15 cellular contexts compared by ENCODE assay signal in the genomic region with DNA sequence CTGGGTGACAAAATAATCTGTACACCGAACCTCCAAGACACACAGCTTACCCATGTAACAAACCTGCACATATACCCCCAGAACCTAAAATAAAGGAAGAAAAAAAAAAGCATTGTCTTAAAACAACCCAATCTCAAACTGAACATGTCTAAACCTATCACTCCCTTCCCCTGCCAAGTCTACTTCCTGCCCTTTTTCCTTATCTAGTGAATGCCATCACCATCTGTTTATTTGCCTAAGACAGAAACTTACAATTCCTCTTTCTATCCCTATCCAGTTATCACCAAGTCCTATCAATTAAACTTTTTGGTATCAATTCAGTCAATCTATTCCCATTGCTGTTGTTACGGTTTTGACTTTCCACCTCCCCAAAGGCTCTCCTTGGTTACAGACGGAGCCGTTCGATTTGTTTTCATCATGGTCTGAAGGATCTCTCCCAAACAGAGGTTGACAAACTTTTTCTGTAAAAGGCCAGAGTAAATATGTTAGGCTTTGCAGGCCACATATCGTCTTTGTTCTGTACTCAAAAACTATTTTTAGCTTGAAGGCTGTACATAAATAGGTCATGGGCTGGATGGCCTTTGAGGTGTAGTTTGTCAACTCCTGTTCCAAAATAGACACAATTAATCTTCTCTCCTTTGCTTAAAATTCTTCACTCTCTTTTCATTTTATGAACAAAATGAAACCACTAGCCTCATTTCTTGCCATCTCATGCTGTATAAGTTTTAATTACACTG. TPM values are rescaled to one million over a fixed set of nuclear protein-coding genes. Genes with fewer than 3 reads are reported as not detected.
DNase-seq lines count a peak whose midpoint lies in the region; ATAC-seq, FAIRE-seq and TF ChIP-seq lines count a peak whose summit lies in the region.
"Had no signal": no experiment of that assay in that cellular context is flagged by ENCODE, and none has a peak within 500 bp of the region (broad histone marks: within the 10 kb centered on the region; RNA-seq: fewer than 3 reads in every experiment).

No MANE protein-coding gene starts in this region.

- H2AFZ ChIP-seq in IMR-90 (replicated peaks; ENCODE audit: low read length, poor library complexity): no peak overlapping the region
- H2AFZ ChIP-seq in astrocyte (ENCODE audit: low read depth, low read length): no peak overlapping the region
- H2AFZ ChIP-seq in keratinocyte (ENCODE audit: control insufficient read depth, low read length): no peak overlapping the region

- H3K79me1 ChIP-seq in IMR-90 (ENCODE audit: low read depth in 1 of 2, low read length in 2 of 2): peaks cover 15 to 34% of the 10 kb centered on the region in 2 experiments

- no CpG with 5 or more reads among the region's 6 CpGs for WGBS in IMR-90 (ENCODE audit: extremely low coverage in 2 of 2, insufficient read length in 1 of 2), 2 experiments

- no peak overlapping the region for H2BK20ac ChIP-seq in IMR-90 (ENCODE audit: low read depth, low read length)

- H2BK5ac ChIP-seq in IMR-90 (ENCODE audit: low read depth, low read length, poor library complexity, severe bottlenecking): peak overlapping the region; percentile 63

- peak overlapping the region; percentile 62 for H3K27ac Mint-ChIP-seq in CD8-positive, alpha-beta T cell
- no peak overlapping the region for H3K27ac Mint-ChIP-seq in astrocyte (ENCODE audit: unreplicated experiment)

- H3K36me3 ChIP-seq in CD8-positive, alpha-beta T cell (ENCODE audit: insufficient read depth, low read length): peaks cover 38% of the 10 kb centered on the region
- H3K36me3 ChIP-seq in IMR-90 (ENCODE audit: control insufficient read depth, insufficient read depth, low read length) (peaks cover 38% of the 10 kb centered on the region), astrocyte (ENCODE audit: insufficient read depth, low read length) (peaks cover 47% of the 10 kb centered on the region), keratinocyte (ENCODE audit: control insufficient read depth in 2 of 2, extremely low read depth in 1 of 2, insufficient read depth in 2 of 2, low read length in 2 of 2) (peaks cover 19 to 36% of the 10 kb centered on the region in 2 experiments), BE2C (peaks cover 68% of the 10 kb centered on the region)

- H3K27me3 Mint-ChIP-seq in CD8-positive, alpha-beta T cell (ENCODE audit: low read depth): no peaks in the 10 kb centered on the region
- no peaks in the 10 kb centered on the region for H3K27me3 Mint-ChIP-seq in astrocyte (ENCODE audit: low read depth, unreplicated experiment)
- H3K27me3 Mint-ChIP-seq: T-cell had no signal

- H3K4me3 Mint-ChIP-seq in CD8-positive, alpha-beta T cell: no peak overlapping the region
- no peak overlapping the region for H3K4me3 Mint-ChIP-seq in astrocyte (ENCODE audit: unreplicated experiment)

- H3K4me2 ChIP-seq in IMR-90 (ENCODE audit: low read depth, low read length) (no peak overlapping the region), astrocyte (ENCODE audit: low read length) (no peak overlapping the region), keratinocyte (ENCODE audit: control insufficient read depth, extremely low read depth, insufficient read depth, low read depth, low read length) (peak overlapping the region; percentile 55)

- no peak overlapping the region for H3K18ac ChIP-seq in IMR-90 (ENCODE audit: low read depth, low read length)

- H3K4me1 ChIP-seq in CD8-positive, alpha-beta T cell (ENCODE audit: insufficient read depth, low read length): no peaks in the 10 kb centered on the region
- H3K4me1 ChIP-seq in IMR-90 (ENCODE audit: control insufficient read depth, insufficient read depth, low read length) (peaks cover 3% of the 10 kb centered on the region), astrocyte (ENCODE audit: insufficient read depth, low read length) (no peaks in the 10 kb centered on the region), keratinocyte (ENCODE audit: control insufficient read depth, extremely low read depth, insufficient read depth, low read length) (peaks cover 13% of the 10 kb centered on the region), BE2C (no peaks in the 10 kb centered on the region)

- H3K9me3 Mint-ChIP-seq in CD8-positive, alpha-beta T cell: no peaks in the 10 kb centered on the region
- H3K9me3 Mint-ChIP-seq in astrocyte (ENCODE audit: unreplicated experiment): no peaks in the 10 kb centered on the region
- H3K9me3 Mint-ChIP-seq: T-cell had no signal

- BruUV-seq in IMR-90 (replicated peaks; lab: Mats Ljungman, UMichigan): no TSS peak

- no peak overlapping the region for H2BK15ac ChIP-seq in IMR-90 (ENCODE audit: low read depth, low read length)

- no peak for TF ChIP-seq CTCF in CD8-positive, alpha-beta T cell (IDR thresholded peaks at IDR 0.05)
- TF ChIP-seq CTCF in IMR-90 (conservative IDR thresholded peaks at IDR 0.05; ENCODE audit: low read depth, low read length): no peak
- TF ChIP-seq CTCF in astrocyte (IDR thresholded peaks at IDR 0.05; ENCODE audit: insufficient read depth, low read depth, low read length): no peak
- TF ChIP-seq CTCF in keratinocyte (optimal IDR thresholded peaks at IDR 0.05 in 1 of 3, IDR thresholded peaks at IDR 0.05 in 1 of 3, conservative IDR thresholded peaks at IDR 0.05 in 1 of 3; ENCODE audit: extremely low read depth in 1 of 3, insufficient read depth in 2 of 3, low read length in 3 of 3): no peak
- no peak for TF ChIP-seq CTCF in BE2C (IDR thresholded peaks at IDR 0.05; ENCODE audit: low read depth, low read length)

- intact Hi-C loops in CD8-positive, alpha-beta T cell (cut with DNase I, micrococcal nuclease): no loop called here
- intact Hi-C loops in IMR-90 (cut with micrococcal nuclease): no loop called here

- no peak overlapping the region; a peak in 1 of 4 replicates for H4K8ac ChIP-seq in IMR-90 (ENCODE audit: low read depth in 2 of 2, low read length in 2 of 2)

- CTCF ChIA-PET in CD8-positive, alpha-beta T cell (lab: Charles Lee): no interaction called here
- CTCF ChIA-PET in IMR-90 (lab: Yijun Ruan, JAX): no interaction called here

- H3K9ac ChIP-seq in IMR-90 (ENCODE audit: low read depth, low read length) (no peak overlapping the region), astrocyte (ENCODE audit: low read length) (no peak overlapping the region), keratinocyte (ENCODE audit: control insufficient read depth, extremely low read depth, insufficient read depth, low read length) (no peak overlapping the region)

- dilution Hi-C loops in IMR-90 (cut with HindIII; ENCODE audit: low sequenced_read_pairs, unreplicated experiment) (no loop called here), keratinocyte (cut with MboI; ENCODE audit: extremely low pct_ligation_motif_present, low sequenced_read_pairs) (no loop called here)

- DNase-seq in CD8-positive, alpha-beta T cell: no peak
- DNase-seq in IMR-90 (no peak), astrocyte (ENCODE audit: low read depth) (peak; percentile 27), keratinocyte (ENCODE audit: low read depth, low spot score) (no peak), BE2C (no peak), NCI-H748 (lab: John Stamatoyannopoulos, UW; ENCODE audit: unreplicated experiment) (no peak), urothelium cell line (ENCODE audit: low spot score) (no peak)
- DNase-seq: central memory CD4-positive, alpha-beta T cell; foreskin melanocyte; kidney glomerular epithelial cell; NCI-H1930; stimulated activated naive CD4-positive, alpha-beta T cell treated with Interleukin-2 at 50 U/mL for 16 hours; T-cell had no signal

- in situ Hi-C loops in IMR-90 (cut with MboI; ENCODE audit: low sequenced_read_pairs): no loop called here

- H3K79me2 ChIP-seq in astrocyte (ENCODE audit: insufficient read depth, low read length) (peaks cover 22% of the 10 kb centered on the region), keratinocyte (ENCODE audit: control insufficient read depth, insufficient read depth, low read length) (peaks cover 13% of the 10 kb centered on the region)

- no peaks in the 10 kb centered on the region; the same call in 1 of the 2 replicates for H4K20me1 ChIP-seq in IMR-90 (ENCODE audit: insufficient read depth, low read length)
- peaks cover 12% of the 10 kb centered on the region for H4K20me1 ChIP-seq in astrocyte (ENCODE audit: insufficient read depth, low read length)
- H4K20me1 ChIP-seq in keratinocyte (ENCODE audit: control insufficient read depth, extremely low read depth, insufficient read depth, low read length): no peaks in the 10 kb centered on the region

- H3K9me3 ChIP-seq in CD8-positive, alpha-beta T cell (ENCODE audit: low read length): no peaks in the 10 kb centered on the region
- no peaks in the 10 kb centered on the region for H3K9me3 ChIP-seq in IMR-90 (ENCODE audit: control insufficient read depth, insufficient read depth, low read length)
- no peaks in the 10 kb centered on the region for H3K9me3 ChIP-seq in astrocyte (ENCODE audit: insufficient read depth, low read depth, low read length)
- no peaks in the 10 kb centered on the region for H3K9me3 ChIP-seq in keratinocyte (ENCODE audit: control insufficient read depth, low read depth, low read length)
- H3K9me3 ChIP-seq in BE2C: no peaks in the 10 kb centered on the region
- H3K9me3 ChIP-seq: neutrophil had no signal

- H3K9me1 ChIP-seq in IMR-90 (ENCODE audit: insufficient read depth, low read length) (0 out of 2 replicates have a peak, but pooled peaks cover 6% of the 10 kb centered on the region), keratinocyte (ENCODE audit: control insufficient read depth, extremely low read depth, insufficient read depth, low read length) (peaks cover 3% of the 10 kb centered on the region)

- no peaks in the 10 kb centered on the region for H3K27me3 ChIP-seq in CD8-positive, alpha-beta T cell (ENCODE audit: insufficient read depth, low read length)
- H3K27me3 ChIP-seq in IMR-90 (ENCODE audit: control insufficient read depth, insufficient read depth, low read length) (no peaks in the 10 kb centered on the region), astrocyte (ENCODE audit: insufficient read depth, low read length) (no peaks in the 10 kb centered on the region), keratinocyte (ENCODE audit: control insufficient read depth, extremely low read depth, insufficient read depth, low read length) (no peaks in the 10 kb centered on the region), BE2C (no peaks in the 10 kb centered on the region)
- H3K27me3 ChIP-seq: neutrophil had no signal

- H2AK9ac ChIP-seq in IMR-90 (replicated peaks; ENCODE audit: low read depth, low read length, poor library complexity): no peak overlapping the region

- H2AK5ac ChIP-seq in IMR-90 (ENCODE audit: low read depth, low read length): no peak overlapping the region

- no peak overlapping the region for H3K14ac ChIP-seq in IMR-90 (replicated peaks; ENCODE audit: low read depth, low read length)

- no peak overlapping the region for H4K5ac ChIP-seq in IMR-90 (ENCODE audit: low read depth, low read length)

- H3K4me1 Mint-ChIP-seq in CD8-positive, alpha-beta T cell (ENCODE audit: low read depth): peaks cover 30% of the 10 kb centered on the region
- H3K4me1 Mint-ChIP-seq in astrocyte (ENCODE audit: low read depth, unreplicated experiment): peaks cover 7% of the 10 kb centered on the region

- ATAC-seq in CD8-positive, alpha-beta T cell: no peak
- ATAC-seq in IMR-90 (ENCODE audit: low read depth): peak; percentile 35
- ATAC-seq in HG03039 (IDR thresholded peaks at IDR 0.05; ENCODE audit: unreplicated experiment): no peak
- ATAC-seq: T-cell had no signal

- no peak overlapping the region for H4K91ac ChIP-seq in IMR-90 (ENCODE audit: insufficient read depth, low read depth, low read length)

- H3K56ac ChIP-seq in IMR-90 (ENCODE audit: extremely low read depth, insufficient read depth, low read length): no peak overlapping the region

- FAIRE-seq in astrocyte (lab: Jason Lieb, UNC): no peak
- FAIRE-seq in keratinocyte (lab: Jason Lieb, UNC): peak; percentile 83
- FAIRE-seq in urothelium cell line (lab: Jason Lieb, UNC): no peak

- no peak for TF ChIP-seq POLR2A in IMR-90 (IDR thresholded peaks at IDR 0.05; ENCODE audit: low read depth, low read length)

- H3K27ac ChIP-seq in CD8-positive, alpha-beta T cell (ENCODE audit: low read depth, low read length): no peak overlapping the region
- no peak overlapping the region for H3K27ac ChIP-seq in IMR-90 (ENCODE audit: insufficient read depth, low read length)
- no peak overlapping the region for H3K27ac ChIP-seq in astrocyte (ENCODE audit: low read depth, low read length)
- H3K27ac ChIP-seq in keratinocyte (ENCODE audit: control insufficient read depth, insufficient read depth, low read length): peak overlapping the region; percentile 59
- H3K27ac ChIP-seq: neutrophil had no signal

- POLR2A ChIA-PET in CD8-positive, alpha-beta T cell (lab: Charles Lee): no interaction called here
- POLR2A ChIA-PET in IMR-90 (lab: Charles Lee; ENCODE audit: unreplicated experiment): no interaction called here

- TF ChIP-seq RAD21 in IMR-90 (IDR thresholded peaks at IDR 0.05; ENCODE audit: low read length): no peak

- no peak overlapping the region for H3K4me3 ChIP-seq in CD8-positive, alpha-beta T cell (ENCODE audit: low read depth, low read length)
- H3K4me3 ChIP-seq in IMR-90 (ENCODE audit: insufficient read depth, low read depth, low read length) (no peak overlapping the region), astrocyte (ENCODE audit: insufficient read depth, low read depth, low read length) (no peak overlapping the region), keratinocyte (ENCODE audit: control insufficient read depth in 2 of 3, extremely low read depth in 1 of 3, insufficient read depth in 2 of 3, low read depth in 1 of 3, low read length in 3 of 3) (peak overlapping the region in 2 of 3 experiments; percentile 6 to 50), BE2C (ENCODE audit: low read depth, low read length) (no peak overlapping the region)

- H3K36me3 Mint-ChIP-seq in CD8-positive, alpha-beta T cell: peaks cover 84% of the 10 kb centered on the region
- H3K36me3 Mint-ChIP-seq in astrocyte (ENCODE audit: low read depth, unreplicated experiment): peaks cover 29% of the 10 kb centered on the region

- no peak overlapping the region for H2BK120ac ChIP-seq in IMR-90 (ENCODE audit: low read depth, low read length)

- H3K4ac ChIP-seq in IMR-90 (ENCODE audit: low read depth, low read length): no peak overlapping the region

- H3K23ac ChIP-seq in IMR-90 (ENCODE audit: low read depth, low read length): no peak overlapping the region

RNA-seq across cellular contexts. Expression of gene NOL8, which starts 12.1 kb away (rescaled TPM):
- total RNA-seq in CD8-positive, alpha-beta T cell: 10 to 100 TPM; 63.2 to 69.0 TPM
- total RNA-seq in IMR-90 (2012; rRNA removed) (18.3 and 23.6 TPM in 2 replicates), astrocyte (29.9 and 33.1 TPM in 2 replicates)
- polyA plus RNA-seq in IMR-90 (2012; rRNA removed) (7.4 and 10.1 TPM in 2 replicates), keratinocyte (18.8 to 28.9 TPM (median 20.2 TPM) in 3 replicates)
- 0.81 and 1.8 TPM in 2 replicates for polyA plus RNA-seq in IMR-90 (2012; cell fraction: cytosol; rRNA removed)
- polyA plus RNA-seq in IMR-90 (2012; cell fraction: nucleus; rRNA removed; ENCODE audit: low replicate concordance): 1.8 and 19.2 TPM in 2 replicates
- 53.0 TPM for polyA plus RNA-seq in keratinocyte (2011; ENCODE audit: low read depth)
- 10.6 and 14.5 TPM in 2 replicates for polyA plus RNA-seq in keratinocyte (2011; cell fraction: cytosol; rRNA removed)
- polyA plus RNA-seq in keratinocyte (2011; cell fraction: nucleus; rRNA removed): 40.5 and 59.0 TPM in 2 replicates
- 21.2 and 25.5 TPM in 2 replicates for polyA plus RNA-seq in keratinocyte (2012; ENCODE audit: low replicate concordance)
- 2.7 to 50.9 TPM (median 19.1 TPM) in 3 replicates for polyA minus RNA-seq in keratinocyte
- 14.4 TPM for polyA minus RNA-seq in keratinocyte (2011; cell fraction: cytosol; rRNA and poly(A)+ RNA removed)
- polyA minus RNA-seq in keratinocyte (2011; cell fraction: nucleus; rRNA and poly(A)+ RNA removed): 25.6 and 50.8 TPM in 2 replicates
- 36.8 TPM for polyA plus RNA-seq in BE2C (2012; ENCODE audit: insufficient read depth, insufficient read length, low read depth)

RNA-seq across cellular contexts. Expression of gene CENPP, which starts 12.7 kb away (rescaled TPM):
- 1 to 10 TPM; 2.8 to 4.6 TPM for total RNA-seq in CD8-positive, alpha-beta T cell
- total RNA-seq in IMR-90 (2012; rRNA removed) (1.4 and 3.6 TPM in 2 replicates), astrocyte (1.9 and 2.0 TPM in 2 replicates)
- polyA plus RNA-seq in IMR-90 (2012; rRNA removed) (0.90 and 2.0 TPM in 2 replicates), keratinocyte (2.8 to 6.7 TPM (median 3.3 TPM) in 3 replicates)
- polyA plus RNA-seq in IMR-90 (2012; cell fraction: cytosol; rRNA removed): 0.32 and 0.49 TPM in 2 replicates
- 1.2 TPM in 2 replicates for polyA plus RNA-seq in IMR-90 (2012; cell fraction: nucleus; rRNA removed; ENCODE audit: low replicate concordance)
- polyA plus RNA-seq in keratinocyte (2011; ENCODE audit: low read depth): 1.3 TPM
- 3.3 and 4.6 TPM in 2 replicates for polyA plus RNA-seq in keratinocyte (2011; cell fraction: cytosol; rRNA removed)
- polyA plus RNA-seq in keratinocyte (2011; cell fraction: nucleus; rRNA removed): 1.5 and 2.0 TPM in 2 replicates
- polyA plus RNA-seq in keratinocyte (2012; ENCODE audit: low replicate concordance): 2.7 and 4.6 TPM in 2 replicates
- 0.75 to 3.0 TPM (median 2.0 TPM) in 3 replicates for polyA minus RNA-seq in keratinocyte
- polyA minus RNA-seq in keratinocyte (2011; cell fraction: cytosol; rRNA and poly(A)+ RNA removed): 2.5 TPM
- polyA minus RNA-seq in keratinocyte (2011; cell fraction: nucleus; rRNA and poly(A)+ RNA removed): 1.2 and 7.8 TPM in 2 replicates
- 4.3 TPM for polyA plus RNA-seq in BE2C (2012; ENCODE audit: insufficient read depth, insufficient read length, low read depth)

RNA-seq across cellular contexts. Expression of gene IARS1, which starts 19.6 kb away (rescaled TPM):
- 10 to 100 TPM; 64.2 to 66.2 TPM for total RNA-seq in CD8-positive, alpha-beta T cell
- total RNA-seq in IMR-90 (2012; rRNA removed): 383 and 414 TPM in 2 replicates
- polyA plus RNA-seq in IMR-90 (2012; rRNA removed): 64.1 and 85.3 TPM in 2 replicates
- polyA plus RNA-seq in IMR-90 (2012; cell fraction: cytosol; rRNA removed): 24.0 and 35.8 TPM in 2 replicates
- 24.1 and 176 TPM in 2 replicates for polyA plus RNA-seq in IMR-90 (2012; cell fraction: nucleus; rRNA removed; ENCODE audit: low replicate concordance)
- total RNA-seq in astrocyte: 226 and 232 TPM in 2 replicates
- polyA plus RNA-seq in keratinocyte: 60.1 to 88.4 TPM (median 82.4 TPM) in 3 replicates
- polyA plus RNA-seq in keratinocyte (2011; ENCODE audit: low read depth): 95.9 TPM
- 62.1 and 101 TPM in 2 replicates for polyA plus RNA-seq in keratinocyte (2011; cell fraction: cytosol; rRNA removed)
- polyA plus RNA-seq in keratinocyte (2011; cell fraction: nucleus; rRNA removed): 162 and 172 TPM in 2 replicates
- polyA plus RNA-seq in keratinocyte (2012; ENCODE audit: low replicate concordance): 99.2 and 114 TPM in 2 replicates
- polyA minus RNA-seq in keratinocyte: 94.9 to 250 TPM (median 106 TPM) in 3 replicates
- 83.6 TPM for polyA minus RNA-seq in keratinocyte (2011; cell fraction: cytosol; rRNA and poly(A)+ RNA removed)
- polyA minus RNA-seq in keratinocyte (2011; cell fraction: nucleus; rRNA and poly(A)+ RNA removed): 108 and 238 TPM in 2 replicates
- polyA plus RNA-seq in BE2C (2012; ENCODE audit: insufficient read depth, insufficient read length, low read depth): 193 TPM

Comparison
In these comparisons a context has a peak if more than half of its experiments do, and no peak if none do; other contexts are left out.
1. H3K4me3 ChIP-seq: peak in keratinocyte (2 of 3); none in CD8-positive, alpha-beta T cell (single experiment), IMR-90 (single experiment), astrocyte (single experiment) and BE2C (single experiment).